ENCODE assay signal across 7 cellular contexts in genomic region chr5:132414634-132415377, GRCh38. TPM values are rescaled to one million over a fixed set of nuclear protein-coding genes. Genes with fewer than 3 reads are reported as not detected.
A peak's percentile ranks its signal among the peaks of the same experiment; 100 is the strongest.
DNase-seq lines count a peak whose midpoint lies in the region; ATAC-seq and TF ChIP-seq lines count a peak whose summit lies in the region.

No MANE protein-coding gene starts in this region.

- H3K27ac ChIP-seq in RWPE2 (ENCODE audit: poor library complexity, severe bottlenecking): peak overlapping the region; percentile 80

- H3K9me3 Mint-ChIP-seq in stimulated activated naive CD8-positive, alpha-beta T cell treated with anti-CD3 and anti-CD28 coated beads, Interleukin-15, amount 100 ng/mL, for 72 hours: peaks cover 0 to 5% of the 10 kb centered on the region in 2 donors

- peak overlapping the region; percentile 29 to 60 for H3K4me3 Mint-ChIP-seq in stimulated activated naive CD8-positive, alpha-beta T cell treated with anti-CD3 and anti-CD28 coated beads, Interleukin-15, amount 100 ng/mL, for 72 hours

- no peaks in the 10 kb centered on the region for H3K27me3 ChIP-seq in RWPE2 (ENCODE audit: insufficient read depth, poor library complexity, severe bottlenecking)

- peaks cover 81% of the 10 kb centered on the region for H3K4me1 Mint-ChIP-seq in stimulated activated naive CD8-positive, alpha-beta T cell treated with anti-CD3 and anti-CD28 coated beads, Interleukin-15, amount 100 ng/mL, for 72 hours

- H3K36me3 ChIP-seq in RWPE2 (ENCODE audit: low read depth): peaks cover 10% of the 10 kb centered on the region

- no peaks in the 10 kb centered on the region for H3K9me3 ChIP-seq in RWPE2 (ENCODE audit: severe bottlenecking)

- no peak for TF ChIP-seq CTCF in RWPE2 (IDR thresholded peaks at IDR 0.05; ENCODE audit: poor library complexity, severe bottlenecking)

- no peak overlapping the region for H3K27ac Mint-ChIP-seq in stimulated activated naive CD8-positive, alpha-beta T cell treated with anti-CD3 and anti-CD28 coated beads, Interleukin-15, amount 100 ng/mL, for 72 hours

- H3K27me3 Mint-ChIP-seq in stimulated activated naive CD8-positive, alpha-beta T cell treated with anti-CD3 and anti-CD28 coated beads, Interleukin-15, amount 100 ng/mL, for 72 hours: no peaks in the 10 kb centered on the region

- H3K4me1 ChIP-seq in RWPE2 (ENCODE audit: insufficient read depth, poor library complexity, severe bottlenecking): peaks cover 59% of the 10 kb centered on the region

- DNase-seq in H4 (ENCODE audit: low spot score): peak; percentile 94
- no peak for DNase-seq in RWPE2 (ENCODE audit: low spot score)
- DNase-seq in fibroblast of peridontal ligament (ENCODE audit: extremely low read depth): peak; percentile 89
- no peak for DNase-seq in stimulated activated naive CD8-positive, alpha-beta T cell treated with anti-CD3 and anti-CD28 coated beads, Interleukin-15, amount 100 ng/mL, for 72 hours
- no peak for DNase-seq in medulla oblongata (ENCODE audit: extremely low spot score)
- no peak for DNase-seq in amniotic stem cell (lab: John Stamatoyannopoulos, UW)
- DNase-seq in DMS79 treated with DMSO at 0.1 percent for 48 hours (lab: John Stamatoyannopoulos, UW): no peak

- ATAC-seq in RWPE2 (ENCODE audit: low read depth): peak; percentile 63
- ATAC-seq in stimulated activated naive CD8-positive, alpha-beta T cell treated with anti-CD3 and anti-CD28 coated beads, Interleukin-15, amount 100 ng/mL, for 72 hours: no peak

- H3K4me3 ChIP-seq in RWPE2 (ENCODE audit: severe bottlenecking): no peak overlapping the region

RNA-seq across cellular contexts. Expression of gene SLC22A5, which starts 45.3 kb away (rescaled TPM):
- total RNA-seq in H4 (2014; rRNA removed; shearing (Covaris generic)): 6.9 and 9.6 TPM in 2 replicates

Comparison
In these comparisons a context has a peak if more than half of its experiments do, and no peak if none do; other contexts are left out.
1. DNase-seq: peak in H4 (single experiment) and fibroblast of peridontal ligament (single experiment); none in RWPE2 (single experiment), stimulated activated naive CD8-positive, alpha-beta T cell treated with anti-CD3 and anti-CD28 coated beads, Interleukin-15, amount 100 ng/mL, for 72 hours (0 of 2), medulla oblongata (single experiment), amniotic stem cell (single experiment) and DMS79 treated with DMSO at 0.1 percent for 48 hours (single experiment).